ENCODE assay signal across 17 cellular contexts in genomic region chr17:77251622-77252021, GRCh38.
DNase-seq lines count a peak whose midpoint lies in the region; ATAC-seq, FAIRE-seq and TF ChIP-seq lines count a peak whose summit lies in the region.
"Had no signal": no experiment of that assay in that cellular context is flagged by ENCODE, and none has a peak within 500 bp of the region (broad histone marks: within the 10 kb centered on the region; RNA-seq: fewer than 3 reads in every experiment).

No MANE protein-coding gene starts in this region.

- H2AFZ ChIP-seq in K562 (ENCODE audit: low read depth, low read length) (no peak overlapping the region), smooth muscle cell (ENCODE audit: low read depth) (no peak overlapping the region)

- H3K9me3 ChIP-seq in K562 (replicated peaks; ENCODE audit: control insufficient read depth, insufficient read depth, low read depth, low read length) (no peaks in the 10 kb centered on the region; the same call in 1 of the 2 replicates), smooth muscle cell (replicated peaks; ENCODE audit: low read depth) (no peaks in the 10 kb centered on the region), T-helper 17 cell (ENCODE audit: control insufficient read depth, low read length, poor library complexity, severe bottlenecking) (no peaks in the 10 kb centered on the region)
- H3K9me3 ChIP-seq: A549, BLaER1, HAP-1 had no signal

- H3K4me3 ChIP-seq in K562, result no peak overlapping the region
- H3K4me3 ChIP-seq in smooth muscle cell, result no peak overlapping the region
- H3K4me3 ChIP-seq: A549, BLaER1, GM12878, HAP-1 had no signal

- FAIRE-seq in G401.6 (lab: Jason Lieb, UNC) (peak; percentile 3), K562 (lab: Jason Lieb, UNC) (peak; percentile 70)
- FAIRE-seq: A549, GM12878, HepG2 had no signal

- H3K27me3 Mint-ChIP-seq in nephron (ENCODE audit: low read depth) (peaks cover 4% of the 10 kb centered on the region), T-helper 17 cell (peaks cover 22% of the 10 kb centered on the region)

- H3K9me1 ChIP-seq in K562 (ENCODE audit: control insufficient read depth, insufficient read depth, low read length), result no peaks in the 10 kb centered on the region

- H3K4me2 ChIP-seq in K562 (ENCODE audit: insufficient read depth, low read length) (no peak overlapping the region), smooth muscle cell (peak overlapping the region; percentile 13)
- H3K4me2 ChIP-seq: A549, BLaER1 had no signal

- WGBS in K562 (ENCODE audit: insufficient coverage, low coverage, missing lambda C conversion rate), result 2% methylated on average over 3 of the region's 3 CpGs
- WGBS in smooth muscle cell (ENCODE audit: low lambda C conversion rate), result 64% methylated on average over 3 of the region's 3 CpGs

- H3K27ac ChIP-seq in K562 (ENCODE audit: extremely low read depth, low read depth, low read length) (no peak overlapping the region), smooth muscle cell (ENCODE audit: low read depth) (no peak overlapping the region)
- H3K27ac ChIP-seq: 22Rv1, A549, BLaER1 had no signal

- no peak overlapping the region for H3K9ac ChIP-seq in K562 (ENCODE audit: insufficient read depth in 1 of 2, low read depth in 2 of 2, low read length in 2 of 2)
- no peak overlapping the region for H3K9ac ChIP-seq in smooth muscle cell (ENCODE audit: low read depth)
- H3K9ac ChIP-seq: BLaER1 had no signal

- no TSS peak for BruUV-seq in K562 (replicated peaks; lab: Mats Ljungman, UMichigan)

- peaks cover 13% of the 10 kb centered on the region for H3F3A ChIP-seq in smooth muscle cell (ENCODE audit: low read depth)

- H3K36me3 Mint-ChIP-seq in nephron (ENCODE audit: low read depth) (no peaks in the 10 kb centered on the region), T-helper 17 cell (ENCODE audit: low read depth) (peaks cover 2% of the 10 kb centered on the region)
- H3K36me3 Mint-ChIP-seq: CD14-positive monocyte; CD4-positive, alpha-beta memory T cell had no signal

- H3K4me1 ChIP-seq in K562 (replicated peaks in 1 of 2; ENCODE audit: control insufficient read depth in 2 of 2, insufficient read depth in 2 of 2, low read length in 2 of 2) (peaks cover 0 to 21% of the 10 kb centered on the region in 2 experiments; a peak in 2 of 5 replicates), smooth muscle cell (ENCODE audit: low read depth) (peaks cover 16% of the 10 kb centered on the region)
- H3K4me1 ChIP-seq: HAP-1 had no signal

- intact Hi-C loops in K562 (cut with micrococcal nuclease), result no loop called here

- no peak for TF ChIP-seq EP300 in K562 (IDR thresholded peaks at IDR 0.05; ENCODE audit: low read length)

- DNase-seq in K562 (ENCODE audit: extremely low read depth in 1 of 4, low spot score in 3 of 4) (no peak), smooth muscle cell (lab: John Stamatoyannopoulos, UW; ENCODE audit: unreplicated experiment) (no peak), DMS79 (lab: John Stamatoyannopoulos, UW) (no peak), epidermal melanocyte (ENCODE audit: insufficient read length, low spot score) (no peak), T-helper 17 cell (no peak)
- DNase-seq: CD4-positive, alpha-beta memory T cell; DMS153; DMS79 treated with DMSO at 0.1 percent for 48 hours had no signal

- H4K20me1 ChIP-seq in K562 (replicated peaks; ENCODE audit: control insufficient read depth, insufficient read depth, low read length) (no peaks in the 10 kb centered on the region), smooth muscle cell (ENCODE audit: low read depth) (no peaks in the 10 kb centered on the region)
- H4K20me1 ChIP-seq: BLaER1 had no signal

- no peaks in the 10 kb centered on the region for H3K36me3 ChIP-seq in K562 (ENCODE audit: control insufficient read depth, insufficient read depth, low read length)
- no peaks in the 10 kb centered on the region for H3K36me3 ChIP-seq in smooth muscle cell (ENCODE audit: low read depth)
- H3K36me3 ChIP-seq: BLaER1, HAP-1 had no signal

- no peak for TF ChIP-seq POLR2A in K562 (conservative IDR thresholded peaks at IDR 0.05)

- H3K9me3 Mint-ChIP-seq in nephron, result no peaks in the 10 kb centered on the region

- no peaks in the 10 kb centered on the region for H3K79me2 ChIP-seq in K562 (ENCODE audit: control insufficient read depth, insufficient read depth, low read length)
- no peaks in the 10 kb centered on the region for H3K79me2 ChIP-seq in smooth muscle cell (ENCODE audit: low read depth)

- ATAC-seq in K562 (no peak), T-helper 17 cell (no peak)
- ATAC-seq: A549, GM12878, HepG2 had no signal

- H3K27ac Mint-ChIP-seq in nephron, result peak overlapping the region in 2 of 3 experiments; percentile 2 to 6
- H3K27ac Mint-ChIP-seq in T-helper 17 cell, result no peak overlapping the region
- H3K27ac Mint-ChIP-seq: CD14-positive monocyte had no signal

- H3K4me3 Mint-ChIP-seq in nephron (no peak overlapping the region), T-helper 17 cell (no peak overlapping the region)
- H3K4me3 Mint-ChIP-seq: CD14-positive monocyte; CD4-positive, alpha-beta memory T cell had no signal

- in situ Hi-C loops in K562 (cut with MboI), result loop anchor here (10.0 kb wide), 1 partner anchor 247 kb away; no protein-coding TSS in a partner anchor

- TF ChIP-seq RAD21 in K562 (CRISPR knock-in tag; conservative IDR thresholded peaks at IDR 0.05 in 1 of 2, IDR thresholded peaks at IDR 0.05 in 1 of 2), result no peak

- POLR2A ChIA-PET in K562 (lab: Yijun Ruan, JAX), result no interaction called here

- peaks cover 44 to 65% of the 10 kb centered on the region in 2 experiments for H3K27me3 ChIP-seq in K562 (ENCODE audit: control insufficient read depth in 2 of 2, insufficient read depth in 2 of 2, low read length in 2 of 2)
- H3K27me3 ChIP-seq in smooth muscle cell (ENCODE audit: low read depth), result no peaks in the 10 kb centered on the region
- H3K27me3 ChIP-seq: BLaER1 had no signal

- H3K4me1 Mint-ChIP-seq in nephron (peaks cover 9% of the 10 kb centered on the region), T-helper 17 cell (peaks cover 8% of the 10 kb centered on the region)

- CTCF ChIA-PET in K562 (lab: Yijun Ruan, JAX; ENCODE audit: low intra/inter-chr PET ratio), result no interaction called here

- TF ChIP-seq CTCF in K562 (IDR thresholded peaks at IDR 0.05 in 2 of 3, conservative IDR thresholded peaks at IDR 0.05 in 1 of 3; ENCODE audit: insufficient read depth in 2 of 3, low read depth in 1 of 3, low read length in 3 of 3) (no peak), nephron (IDR thresholded peaks at IDR 0.05; ENCODE audit: unreplicated experiment in 3 of 3) (no peak), smooth muscle cell (IDR thresholded peaks at IDR 0.05; ENCODE audit: borderline replicate concordance, insufficient read depth, poor library complexity, severe bottlenecking) (no peak)

TF ChIP-seq in K562, 482 proteins besides CTCF, POLR2A, EP300 and RAD21:
- peak; percentile 85 for TF ChIP-seq CBX2 (IDR thresholded peaks at IDR 0.05; ENCODE audit: insufficient read depth, low read length, poor library complexity, severe bottlenecking)
- TF ChIP-seq GABPB2 (CRISPR knock-in tag; conservative IDR thresholded peaks at IDR 0.05), result no peak
- TF ChIP-seq CBX8 (IDR thresholded peaks at IDR 0.05; ENCODE audit: borderline replicate concordance, extremely low read depth, low read depth, low read length, poor library complexity, severe bottlenecking), result peak; percentile 62
- TF ChIP-seq NEUROD1 (IDR thresholded peaks at IDR 0.05; ENCODE audit: borderline replicate concordance, low read depth, low read length, partially characterized antibody), result no peak
